In the genomic region with DNA sequence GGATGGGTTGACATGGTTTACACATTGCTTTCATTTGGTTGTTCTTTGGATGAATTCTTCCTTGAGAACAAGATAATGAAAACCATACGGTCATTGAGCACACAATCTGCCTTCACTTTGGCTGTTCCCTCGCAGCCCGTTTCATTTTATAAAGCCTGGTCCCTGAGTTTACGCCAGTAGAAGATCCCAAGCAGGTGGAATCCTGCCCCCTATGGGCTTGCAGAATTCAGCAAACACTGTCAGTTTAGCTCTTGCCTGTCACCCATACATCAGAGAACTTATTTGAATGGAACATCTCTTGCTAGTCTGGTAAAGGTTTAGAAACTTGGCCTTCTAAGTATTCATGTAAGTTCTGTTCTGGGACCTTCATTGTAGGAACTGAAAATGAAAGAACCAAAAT, we compare ENCODE assay signal across 13 cellular contexts.
DNase-seq lines count a peak whose midpoint lies in the region; ATAC-seq and TF ChIP-seq lines count a peak whose summit lies in the region.
"Had no signal": no experiment of that assay in that cellular context is flagged by ENCODE, and none has a peak within 500 bp of the region (broad histone marks: within the 10 kb centered on the region; RNA-seq: fewer than 3 reads in every experiment).

No MANE protein-coding gene starts in this region.

- no peak overlapping the region for H3K9ac ChIP-seq in Karpas-422 (ENCODE audit: low read length)

- DNase-seq in Karpas-422 = peak; percentile 52
- DNase-seq in dorsolateral prefrontal cortex = peak in 1 of 10 donors; percentile 28
- peak; percentile 73 for DNase-seq in sciatic nerve (ENCODE audit: low spot score)
- DNase-seq in DMS114 treated with DMSO at 0.1 percent for 48 hours (lab: John Stamatoyannopoulos, UW; ENCODE audit: unreplicated experiment) = no peak
- DNase-seq in G401 (ENCODE audit: low spot score) = no peak
- no peak for DNase-seq in T-helper 2 cell
- DNase-seq: activated CD4-positive, CD25-positive, alpha-beta regulatory T cell treated with anti-CD3 and anti-CD28 coated beads, Interleukin-2, amount 50 U/mL, for 72 hours; effector memory CD4-positive, alpha-beta T cell; GDM1; NCI-H748 treated with DMSO at 0.1 percent for 48 hours had no signal

- no peaks in the 10 kb centered on the region for H3K9me3 ChIP-seq in Karpas-422 (ENCODE audit: low read length)
- H3K9me3 ChIP-seq: ovary had no signal

- 0 out of 2 replicates have a peak, but pooled peaks cover 2% of the 10 kb centered on the region for H3K4me1 ChIP-seq in Karpas-422 (ENCODE audit: low read length)

- no peaks in the 10 kb centered on the region for H4K20me1 ChIP-seq in Karpas-422 (ENCODE audit: insufficient read depth, low read depth, low read length)

- intact Hi-C loops in dorsolateral prefrontal cortex (cut with DNase I) = loop anchor here in 1 of 2 donors (10.0 kb wide), 1 partner anchor 662 kb away; a partner anchor contains a TSS
- intact Hi-C loops in sciatic nerve (cut with DNase I) = no loop called here

- no peak overlapping the region for H2AFZ ChIP-seq in Karpas-422 (ENCODE audit: low read length)

- H3K79me2 ChIP-seq in Karpas-422 (ENCODE audit: low read length) = no peaks in the 10 kb centered on the region

- H3K4me3 ChIP-seq in Karpas-422 (ENCODE audit: low read length) (no peak overlapping the region), dorsolateral prefrontal cortex (no peak overlapping the region)
- H3K4me3 ChIP-seq: ovary had no signal

- H3K4me2 ChIP-seq in Karpas-422 (ENCODE audit: low read depth, low read length, poor library complexity, severe bottlenecking) = no peak overlapping the region

- H3K36me3 ChIP-seq in Karpas-422 (ENCODE audit: insufficient read depth, low read length) = no peaks in the 10 kb centered on the region
- H3K36me3 ChIP-seq: ovary had no signal

- H3K9me2 ChIP-seq in Karpas-422 (replicated peaks; ENCODE audit: insufficient read depth, low read length) = no peaks in the 10 kb centered on the region

- ATAC-seq in sciatic nerve (peak; percentile 84), HG02973 (IDR thresholded peaks at IDR 0.05; ENCODE audit: unreplicated experiment) (no peak)

- H3K27ac ChIP-seq in Karpas-422 (ENCODE audit: low read length) = no peak overlapping the region
- no peak overlapping the region for H3K27ac ChIP-seq in dorsolateral prefrontal cortex
- H3K27ac ChIP-seq: ovary had no signal

- H3K27me3 ChIP-seq in Karpas-422 (ENCODE audit: low read length) (no peaks in the 10 kb centered on the region), dorsolateral prefrontal cortex (no peaks in the 10 kb centered on the region)
- H3K27me3 ChIP-seq: ovary had no signal

- TF ChIP-seq CTCF in GM12872 (IDR thresholded peaks at IDR 0.05; ENCODE audit: insufficient read depth, low read depth, low read length) (peak; percentile 14; the same call in 1 of the 3 replicates), dorsolateral prefrontal cortex (IDR thresholded peaks at IDR 0.05 in 54 of 56, conservative IDR thresholded peaks at IDR 0.05 in 2 of 56; ENCODE audit: low read depth in 1 of 56, partially characterized antibody in 56 of 56) (peak in 38 of 56 donors; percentile 11 to 63 (median 34))

- in situ Hi-C loops in G401 (cut with HindIII; ENCODE audit: low sequenced_read_pairs) = no loop called here

Comparison
In these comparisons a context has a peak if more than half of its experiments do, and no peak if none do; other contexts are left out.
1. DNase-seq: peak in Karpas-422 (single experiment) and sciatic nerve (single experiment); none in DMS114 treated with DMSO at 0.1 percent for 48 hours (single experiment), G401 (single experiment) and T-helper 2 cell (0 of 5).